8 cellular contexts compared by ENCODE assay signal in genomic region chr6:166540631-166541331, GRCh38. TPM values are rescaled to one million over a fixed set of nuclear protein-coding genes. Genes with fewer than 3 reads are reported as not detected.
DNase-seq lines count a peak whose midpoint lies in the region; ATAC-seq lines count a peak whose summit lies in the region.

No MANE protein-coding gene starts in this region.

- POLR2A ChIA-PET in activated CD4-positive, alpha-beta memory T cell treated with anti-CD3 and anti-CD28 coated beads for 36 hours (lab: Charles Lee), result no interaction called here

- H3K9me3 Mint-ChIP-seq in activated CD4-positive, alpha-beta memory T cell treated with anti-CD3 and anti-CD28 coated beads for 36 hours, result no peaks in the 10 kb centered on the region

- peak; percentile 88 for DNase-seq in A172 (ENCODE audit: low spot score)
- peak; percentile 86 for DNase-seq in activated CD4-positive, alpha-beta memory T cell treated with anti-CD3 and anti-CD28 coated beads for 36 hours
- DNase-seq in Right ventricle myocardium superior, result no peak
- peak; percentile 29 to 53 (median 38) for DNase-seq in stimulated activated CD4-positive, alpha-beta T cell treated with anti-CD3 and anti-CD28 coated beads, TNF-alpha, amount 100 ng/mL, for 48 hours (ENCODE audit: low read depth in 3 of 3)
- DNase-seq in GDM1 (lab: John Stamatoyannopoulos, UW), result no peak
- DNase-seq in NCI-H1694 (lab: John Stamatoyannopoulos, UW), result no peak

- H3K27ac Mint-ChIP-seq in activated CD4-positive, alpha-beta memory T cell treated with anti-CD3 and anti-CD28 coated beads for 36 hours, result peak overlapping the region; percentile 85

- no peaks in the 10 kb centered on the region for H3K36me3 Mint-ChIP-seq in activated CD4-positive, alpha-beta memory T cell treated with anti-CD3 and anti-CD28 coated beads for 36 hours

- H3K27me3 Mint-ChIP-seq in activated CD4-positive, alpha-beta memory T cell treated with anti-CD3 and anti-CD28 coated beads for 36 hours, result no peaks in the 10 kb centered on the region

- CTCF ChIA-PET in activated CD4-positive, alpha-beta memory T cell treated with anti-CD3 and anti-CD28 coated beads for 36 hours (lab: Charles Lee), result interaction anchor here (0.6 to 1.5 kb wide), 2 partner anchors 32 to 87 kb away, joined by 3 to 7 read pairs; partner anchors contain the start of gene RPS6KA2

- intact Hi-C loops in activated CD4-positive, alpha-beta memory T cell treated with anti-CD3 and anti-CD28 coated beads for 36 hours (cut with micrococcal nuclease), result loop anchor here (1.0 to 5.0 kb wide), 5 partner anchors 41 to 402 kb away; partner anchors contain the start of gene RPS6KA2
- intact Hi-C loops in Right ventricle myocardium superior (cut with DNase I), result no loop called here

- H3K4me3 Mint-ChIP-seq in activated CD4-positive, alpha-beta memory T cell treated with anti-CD3 and anti-CD28 coated beads for 36 hours, result peak overlapping the region; percentile 65

- peak; percentile 92 for ATAC-seq in GM19455 (IDR thresholded peaks at IDR 0.05; ENCODE audit: unreplicated experiment)
- ATAC-seq in HG03460 (IDR thresholded peaks at IDR 0.05; ENCODE audit: unreplicated experiment), result peak; percentile 93
- peak; percentile 62 for ATAC-seq in Right ventricle myocardium superior (ENCODE audit: poor library complexity)

- peaks cover 29% of the 10 kb centered on the region for H3K4me1 Mint-ChIP-seq in activated CD4-positive, alpha-beta memory T cell treated with anti-CD3 and anti-CD28 coated beads for 36 hours (ENCODE audit: low read depth)

RNA-seq across cellular contexts. Expression of gene RAMACL, which starts 45.7 kb away (rescaled TPM):
- 0.19 and 1.2 TPM in 2 replicates for total RNA-seq in A172 (2014; rRNA removed; shearing (Covaris generic))
- total RNA-seq in activated CD4-positive, alpha-beta memory T cell treated with anti-CD3 and anti-CD28 coated beads for 36 hours, result under 1 TPM; 0.29 to 0.31 TPM
- total RNA-seq in Right ventricle myocardium superior, result 1.3 TPM

Comparison
In these comparisons a context has a peak if more than half of its experiments do, and no peak if none do; other contexts are left out.
1. DNase-seq: peak in A172 (single experiment), activated CD4-positive, alpha-beta memory T cell treated with anti-CD3 and anti-CD28 coated beads for 36 hours (single experiment) and stimulated activated CD4-positive, alpha-beta T cell treated with anti-CD3 and anti-CD28 coated beads, TNF-alpha, amount 100 ng/mL, for 48 hours (3 of 3); none in Right ventricle myocardium superior (single experiment), GDM1 (single experiment) and NCI-H1694 (single experiment).
2. Peak in every context shown above with its lines, with median percentiles within 50 percentile points of each other: ATAC-seq.